Comparison of ENCODE assay signal across 9 cellular contexts in the genomic region with DNA sequence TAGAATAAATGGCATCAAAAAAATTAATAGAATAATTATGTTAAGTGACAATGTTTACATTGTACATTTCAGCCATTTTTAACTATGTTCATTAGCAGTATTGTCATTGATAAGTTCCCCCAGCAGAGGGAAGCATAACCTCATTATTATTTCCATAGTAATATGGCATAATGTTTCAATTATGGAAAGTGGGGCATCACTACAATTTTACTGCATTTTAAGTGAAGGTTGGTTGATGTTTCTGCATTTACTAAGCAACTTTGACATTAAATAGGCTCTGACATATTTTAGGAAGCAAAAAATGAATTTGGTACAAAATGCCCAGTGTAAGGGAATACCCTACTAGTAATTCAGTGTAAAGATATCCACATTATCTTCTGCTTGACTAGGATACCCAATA.
DNase-seq lines count a peak whose midpoint lies in the region; ATAC-seq and TF ChIP-seq lines count a peak whose summit lies in the region.
"Had no signal": no experiment of that assay in that cellular context is flagged by ENCODE, and none has a peak within 500 bp of the region (broad histone marks: within the 10 kb centered on the region; RNA-seq: fewer than 3 reads in every experiment).

No MANE protein-coding gene starts in this region.

- H2AK5ac ChIP-seq in mesendoderm (ENCODE audit: low read length) = no peak overlapping the region

- H3K27me3 Mint-ChIP-seq in Calu3 (ENCODE audit: unreplicated experiment) = no peaks in the 10 kb centered on the region
- H3K27me3 Mint-ChIP-seq in stimulated activated memory B cell treated with anti-CD40 and anti-IgM and Interleukin-4, amounts not matched to agents 10 μg/mL and 1 μg/mL and 100 μg/mL, for 72 hours = no peaks in the 10 kb centered on the region
- H3K27me3 Mint-ChIP-seq: activated B cell treated with CpG ODN at 0.5 μM for 24 hours had no signal

- H3K23ac ChIP-seq in mesendoderm (ENCODE audit: low read length) = no peak overlapping the region

- H3K36me3 Mint-ChIP-seq in Calu3 (ENCODE audit: insufficient read depth, unreplicated experiment) = no peaks in the 10 kb centered on the region
- no peaks in the 10 kb centered on the region for H3K36me3 Mint-ChIP-seq in stimulated activated memory B cell treated with anti-CD40 and anti-IgM and Interleukin-4, amounts not matched to agents 10 μg/mL and 1 μg/mL and 100 μg/mL, for 72 hours

- H3K79me1 ChIP-seq in mesendoderm (ENCODE audit: low read length) = no peaks in the 10 kb centered on the region

- peak; percentile 41 for TF ChIP-seq CTCF in Calu3 (IDR thresholded peaks at IDR 0.05; ENCODE audit: unreplicated experiment)

- H3K18ac ChIP-seq in mesendoderm (ENCODE audit: low read length) = no peak overlapping the region

- H3K4me3 ChIP-seq in mesendoderm (ENCODE audit: low read length) = no peak overlapping the region

- no peaks in the 10 kb centered on the region for H3K4me1 Mint-ChIP-seq in Calu3 (ENCODE audit: low read depth, unreplicated experiment)
- no peaks in the 10 kb centered on the region for H3K4me1 Mint-ChIP-seq in stimulated activated memory B cell treated with anti-CD40 and anti-IgM and Interleukin-4, amounts not matched to agents 10 μg/mL and 1 μg/mL and 100 μg/mL, for 72 hours
- H3K4me1 Mint-ChIP-seq: activated B cell treated with CpG ODN at 0.5 μM for 24 hours had no signal

- no peaks in the 10 kb centered on the region for H3K4me1 ChIP-seq in mesendoderm (ENCODE audit: control insufficient read depth, low read depth, low read length)

- DNase-seq in Calu3 (peak; percentile 1), NCI-H2227 treated with DMSO at 0.1 percent for 48 hours (lab: John Stamatoyannopoulos, UW) (peak; percentile 30), mesendoderm (peak; percentile 14)
- peak; percentile 3 for DNase-seq in central memory CD4-positive, alpha-beta T cell
- no peak for DNase-seq in activated T-cell treated with anti-CD3 and anti-CD28 coated beads, Interleukin-2, amount 50 U/mL, for 48 hours
- DNase-seq: activated B cell treated with CpG ODN at 0.5 μM for 24 hours had no signal

- no peaks in the 10 kb centered on the region for H3K36me3 ChIP-seq in mesendoderm (ENCODE audit: control insufficient read depth, insufficient read depth, low read length)

- no peak overlapping the region for H3K4me3 Mint-ChIP-seq in Calu3 (ENCODE audit: low read depth, unreplicated experiment)
- H3K4me3 Mint-ChIP-seq in stimulated activated memory B cell treated with anti-CD40 and anti-IgM and Interleukin-4, amounts not matched to agents 10 μg/mL and 1 μg/mL and 100 μg/mL, for 72 hours = no peak overlapping the region
- H3K4me3 Mint-ChIP-seq: activated B cell treated with CpG ODN at 0.5 μM for 24 hours had no signal

- H3K4ac ChIP-seq in mesendoderm (ENCODE audit: low read depth, low read length) = no peak overlapping the region

- CTCF ChIA-PET in Calu3 (lab: Charles Lee) = no interaction called here

- no peak overlapping the region for H2BK120ac ChIP-seq in mesendoderm (ENCODE audit: low read depth, low read length)

- no peak overlapping the region for H2BK15ac ChIP-seq in mesendoderm (replicated peaks; ENCODE audit: low read depth)

- BruUV-seq in Calu3 (replicated peaks; lab: Mats Ljungman, UMichigan) = no TSS peak

- peak; percentile 91 for ATAC-seq in GM18909 (IDR thresholded peaks at IDR 0.05; ENCODE audit: poor library complexity, unreplicated experiment)
- ATAC-seq in HG03060 (IDR thresholded peaks at IDR 0.05; ENCODE audit: low read depth, unreplicated experiment) = peak; percentile 68
- ATAC-seq in stimulated activated memory B cell treated with anti-CD40 and anti-IgM and Interleukin-4, amounts not matched to agents 10 μg/mL and 1 μg/mL and 100 μg/mL, for 72 hours = no peak

- H4K8ac ChIP-seq in mesendoderm (ENCODE audit: low read depth, low read length) = no peak overlapping the region

- no peak overlapping the region for H3K27ac ChIP-seq in mesendoderm (ENCODE audit: low read depth, low read length)

- no peak overlapping the region for H3K4me2 ChIP-seq in mesendoderm (ENCODE audit: low read length)

- no peak overlapping the region for H4K5ac ChIP-seq in mesendoderm (ENCODE audit: low read length)

- no peak overlapping the region for H3K9ac ChIP-seq in mesendoderm (ENCODE audit: low read length)

- no peak overlapping the region for H2BK5ac ChIP-seq in mesendoderm (ENCODE audit: low read length)

- no peaks in the 10 kb centered on the region for H3K9me3 Mint-ChIP-seq in Calu3 (ENCODE audit: low read depth, unreplicated experiment)
- no peaks in the 10 kb centered on the region for H3K9me3 Mint-ChIP-seq in stimulated activated memory B cell treated with anti-CD40 and anti-IgM and Interleukin-4, amounts not matched to agents 10 μg/mL and 1 μg/mL and 100 μg/mL, for 72 hours
- H3K9me3 Mint-ChIP-seq: activated B cell treated with CpG ODN at 0.5 μM for 24 hours had no signal

- no peaks in the 10 kb centered on the region for H3K79me2 ChIP-seq in mesendoderm (ENCODE audit: control insufficient read depth, insufficient read depth, low read length)

- no peaks in the 10 kb centered on the region for H3K27me3 ChIP-seq in mesendoderm (ENCODE audit: insufficient read depth, low read length, poor library complexity)

- H3K27ac Mint-ChIP-seq in Calu3 (ENCODE audit: unreplicated experiment) = no peak overlapping the region
- no peak overlapping the region for H3K27ac Mint-ChIP-seq in stimulated activated memory B cell treated with anti-CD40 and anti-IgM and Interleukin-4, amounts not matched to agents 10 μg/mL and 1 μg/mL and 100 μg/mL, for 72 hours
- H3K27ac Mint-ChIP-seq: activated B cell treated with CpG ODN at 0.5 μM for 24 hours had no signal

- intact Hi-C loops in Calu3 (cut with micrococcal nuclease; ENCODE audit: unreplicated experiment) = loop anchor here (1.0 to 10.0 kb wide), 4 partner anchors 212 to 1047 kb away; no protein-coding TSS in a partner anchor

- H3K56ac ChIP-seq in mesendoderm (ENCODE audit: low read length) = no peak overlapping the region

Comparison
In these comparisons a context has a peak if more than half of its experiments do, and no peak if none do; other contexts are left out.
1. DNase-seq: peak in Calu3 (single experiment), NCI-H2227 treated with DMSO at 0.1 percent for 48 hours (single experiment), central memory CD4-positive, alpha-beta T cell (single experiment) and mesendoderm (single experiment); none in activated T-cell treated with anti-CD3 and anti-CD28 coated beads, Interleukin-2, amount 50 U/mL, for 48 hours (0 of 2).